ENCODE assay signal across 23 cellular contexts in genomic region chr10:130747359-130747758, GRCh38.
A peak's percentile ranks its signal among the peaks of the same experiment; 100 is the strongest.
DNase-seq lines count a peak whose midpoint lies in the region; ATAC-seq, FAIRE-seq and TF ChIP-seq lines count a peak whose summit lies in the region.
"Had no signal": no experiment of that assay in that cellular context is flagged by ENCODE, and none has a peak within 500 bp of the region (broad histone marks: within the 10 kb centered on the region; RNA-seq: fewer than 3 reads in every experiment).

No MANE protein-coding gene starts in this region.

- TF ChIP-seq RAD21 in H1 (IDR thresholded peaks at IDR 0.05 in 1 of 2, conservative IDR thresholded peaks at IDR 0.05 in 1 of 2; ENCODE audit: low read depth in 2 of 2, low read length in 2 of 2), result no peak

- H3K4me1 Mint-ChIP-seq in neural progenitor cell, result peaks cover 12% of the 10 kb centered on the region
- H3K4me1 Mint-ChIP-seq: IgD-negative memory B cell had no signal

- H2AFZ ChIP-seq in H1 (ENCODE audit: low read length) (0 out of 2 replicates have a peak overlapping the region, but pooled peaks have one; percentile 76), neural progenitor cell (replicated peaks) (no peak overlapping the region)

- no peak overlapping the region for H4K5ac ChIP-seq in H1 (ENCODE audit: insufficient read length, low read depth, low read length)

- POLR2A ChIA-PET in H1 (lab: Charles Lee; ENCODE audit: partially characterized antibody), result interaction anchor here (0.6 kb wide), 1 partner anchor 18 kb away, joined by 3 read pairs; no protein-coding TSS in a partner anchor

- no peak overlapping the region for H3K4ac ChIP-seq in H1 (replicated peaks; ENCODE audit: insufficient read length, low read depth, low read length)

- no peak for TF ChIP-seq EP300 in H1 (IDR thresholded peaks at IDR 0.05; ENCODE audit: borderline replicate concordance in 1 of 2, low read depth in 2 of 2, low read length in 2 of 2)

- no peaks in the 10 kb centered on the region for H3K9me3 Mint-ChIP-seq in neural progenitor cell

- no peak overlapping the region for H3K18ac ChIP-seq in H1 (ENCODE audit: extremely low read depth, low read length)

- H4K91ac ChIP-seq in H1 (replicated peaks; ENCODE audit: insufficient read length, low read length), result no peak overlapping the region

- no peak overlapping the region for H2BK120ac ChIP-seq in H1 (replicated peaks; ENCODE audit: low read depth, low read length)

- H2BK12ac ChIP-seq in H1 (ENCODE audit: low read depth, low read length), result no peak overlapping the region

- no peak for FAIRE-seq in H1 (lab: Jason Lieb, UNC)
- FAIRE-seq: A204.1 had no signal

- H3K23me2 ChIP-seq in H1 (ENCODE audit: low read depth, low read length), result no peaks in the 10 kb centered on the region

- H3K4me3 ChIP-seq in H1 (ENCODE audit: extremely low read depth in 1 of 4, insufficient read depth in 2 of 4, low read depth in 3 of 4, low read length in 4 of 4) (no peak overlapping the region), neural progenitor cell (no peak overlapping the region)
- H3K4me3 ChIP-seq: HAP-1 had no signal

- H3K4me1 ChIP-seq in H1 (replicated peaks in 1 of 4; ENCODE audit: control insufficient read depth in 3 of 4, insufficient read depth in 4 of 4, low read length in 3 of 4) (peaks cover 0 to 18% (median 12%) of the 10 kb centered on the region in 4 experiments; a peak in 6 of 7 replicates), neural progenitor cell (peaks cover 21% of the 10 kb centered on the region)
- H3K4me1 ChIP-seq: HAP-1 had no signal

- H4K20me1 ChIP-seq in H1 (replicated peaks in 1 of 2; ENCODE audit: control insufficient read depth in 1 of 2, insufficient read depth in 2 of 2, low read length in 2 of 2) (no peaks in the 10 kb centered on the region), neural progenitor cell (ENCODE audit: low read depth) (no peaks in the 10 kb centered on the region)

- no peak overlapping the region for H4K8ac ChIP-seq in H1 (ENCODE audit: extremely low read depth, insufficient read depth, low read length)

- H3K56ac ChIP-seq in H1 (replicated peaks; ENCODE audit: insufficient read length, low read depth, low read length), result no peak overlapping the region

- H3K27ac ChIP-seq in H1 (ENCODE audit: low read depth, low read length), result no peak overlapping the region
- no peak overlapping the region for H3K27ac ChIP-seq in neural progenitor cell
- H3K27ac ChIP-seq: C4-2B, RWPE1 had no signal

- no peak overlapping the region for H3K27ac Mint-ChIP-seq in neural progenitor cell
- H3K27ac Mint-ChIP-seq: IgD-negative memory B cell had no signal

- peaks cover 12% of the 10 kb centered on the region for H3F3A ChIP-seq in neural progenitor cell (ENCODE audit: low read depth)

- 88% methylated on average over 11 of the region's 11 CpGs; no CpG with 5 or more reads in 1 of the 2 experiments for WGBS in H1 (ENCODE audit: extremely low coverage in 1 of 2, insufficient coverage in 1 of 2, insufficient read length in 1 of 2, insufficient replicate concordance in 2 of 2, low coverage in 1 of 2, low lambda C conversion rate in 2 of 2, missing lambda C conversion rate in 1 of 2), 2 experiments

- peak overlapping the region; percentile 31 for H3K4me3 Mint-ChIP-seq in neural progenitor cell

- no peaks in the 10 kb centered on the region for H3K36me3 Mint-ChIP-seq in neural progenitor cell

- TF ChIP-seq CTCF in H1 (IDR thresholded peaks at IDR 0.05; ENCODE audit: control extremely low read depth in 1 of 3, insufficient read depth in 1 of 3, low read depth in 1 of 3, low read length in 3 of 3), result no peak
- no peak for TF ChIP-seq CTCF in neural progenitor cell (IDR thresholded peaks at IDR 0.05)

- no peak overlapping the region for H3K23ac ChIP-seq in H1 (ENCODE audit: insufficient read length)

- no peak overlapping the region for H2BK15ac ChIP-seq in H1 (ENCODE audit: low read length)

- TF ChIP-seq POLR2A in H1 (IDR thresholded peaks at IDR 0.05; ENCODE audit: control extremely low read depth in 1 of 2, low read depth in 2 of 2, low read length in 2 of 2), result no peak

- H3K4me2 ChIP-seq in H1 (ENCODE audit: insufficient read depth in 1 of 2, low read depth in 2 of 2, low read length in 2 of 2) (no peak overlapping the region), neural progenitor cell (no peak overlapping the region)

- H2AK5ac ChIP-seq in H1 (ENCODE audit: low read depth, low read length), result no peak overlapping the region

- H3K9ac ChIP-seq in H1 (replicated peaks in 1 of 4; ENCODE audit: extremely low read depth in 1 of 4, low read depth in 3 of 4, low read length in 3 of 4), result no peak overlapping the region
- no peak overlapping the region for H3K9ac ChIP-seq in neural progenitor cell

- no peak overlapping the region for H2BK20ac ChIP-seq in H1 (ENCODE audit: low read length)

- H3K36me3 ChIP-seq in H1 (ENCODE audit: control insufficient read depth in 2 of 4, insufficient read depth in 4 of 4, low read length in 3 of 4) (no peaks in the 10 kb centered on the region), neural progenitor cell (no peaks in the 10 kb centered on the region)
- H3K36me3 ChIP-seq: HAP-1 had no signal

- intact Hi-C loops in cardiac septum (cut with DNase I), result no loop called here
- intact Hi-C loops in left ventricle myocardium superior (cut with micrococcal nuclease), result no loop called here

- DNase-seq in cardiac septum (ENCODE audit: low spot score), result peak; percentile 33
- no peak for DNase-seq in left ventricle myocardium superior
- no peak for DNase-seq in H1 (ENCODE audit: low read depth in 1 of 2, low spot score in 2 of 2)
- no peak for DNase-seq in neural progenitor cell (ENCODE audit: low spot score)
- DNase-seq in NCI-H1048 (lab: John Stamatoyannopoulos, UW), result no peak
- DNase-seq in DMS114 treated with DMSO at 0.1 percent for 48 hours (lab: John Stamatoyannopoulos, UW; ENCODE audit: unreplicated experiment), result no peak
- DNase-seq: DND-41, Karpas-422, NCI-H1092, NCI-H1436 treated with DMSO at 0.1 percent for 48 hours, NCI-H2029, NCI-H2171 treated with DMSO at 0.1 percent for 48 hours, NCI-H446, NCI-H82, OCI-M1, SIG-M5 had no signal

- ATAC-seq in left ventricle myocardium superior, result no peak
- ATAC-seq in HG02970 (IDR thresholded peaks at IDR 0.05; ENCODE audit: low FRiP score, unreplicated experiment), result no peak
- ATAC-seq in HG03457 (IDR thresholded peaks at IDR 0.05; ENCODE audit: unreplicated experiment), result no peak

- H3K79me2 ChIP-seq in H1 (ENCODE audit: control insufficient read depth in 1 of 2, insufficient read depth in 2 of 2, low read length in 2 of 2), result no peaks in the 10 kb centered on the region
- H3K79me2 ChIP-seq in neural progenitor cell (ENCODE audit: low read depth), result no peaks in the 10 kb centered on the region

- no peak overlapping the region for H3K14ac ChIP-seq in H1 (ENCODE audit: insufficient read length)

- H3K27me3 ChIP-seq in H1 (replicated peaks in 1 of 4; ENCODE audit: control insufficient read depth in 3 of 4, extremely low read depth in 1 of 4, insufficient read depth in 3 of 4, low read length in 3 of 4), result no peaks in the 10 kb centered on the region
- H3K27me3 ChIP-seq in neural progenitor cell, result no peaks in the 10 kb centered on the region

- H3K79me1 ChIP-seq in H1 (ENCODE audit: low read depth, low read length), result no peaks in the 10 kb centered on the region

- H3K9me3 ChIP-seq in H1 (ENCODE audit: insufficient read depth in 2 of 2, low read depth in 1 of 2, low read length in 1 of 2), result no peaks in the 10 kb centered on the region
- no peaks in the 10 kb centered on the region for H3K9me3 ChIP-seq in neural progenitor cell (ENCODE audit: low read depth)
- H3K9me3 ChIP-seq: HAP-1 had no signal

- H2BK5ac ChIP-seq in H1 (ENCODE audit: low read depth, low read length), result no peak overlapping the region

- CTCF ChIA-PET in H1 (lab: Charles Lee; ENCODE audit: partially characterized antibody), result interaction anchor here (1.2 to 1.7 kb wide), 2 partner anchors 29 to 337 kb away, joined by 3 read pairs; no protein-coding TSS in a partner anchor

- H3K27me3 Mint-ChIP-seq in neural progenitor cell (ENCODE audit: insufficient read depth, low read depth), result peaks cover 12% of the 10 kb centered on the region
- H3K27me3 Mint-ChIP-seq: IgD-negative memory B cell had no signal

TF ChIP-seq in H1, 55 proteins besides CTCF, POLR2A, EP300 and RAD21:
- TF ChIP-seq USF2 (IDR thresholded peaks at IDR 0.05; ENCODE audit: low read length), result no peak
- no peak for TF ChIP-seq KDM5A (IDR thresholded peaks at IDR 0.05; ENCODE audit: low read length)
- TF ChIP-seq FOSL1 (IDR thresholded peaks at IDR 0.05; ENCODE audit: insufficient read depth, low read depth, low read length), result no peak
- no peak for TF ChIP-seq RXRA (IDR thresholded peaks at IDR 0.05; ENCODE audit: insufficient read depth, low read depth, low read length)
- no peak for TF ChIP-seq JUN (IDR thresholded peaks at IDR 0.05; ENCODE audit: low read depth, low read length)
- no peak for TF ChIP-seq ZNF274 (IDR thresholded peaks at IDR 0.05; ENCODE audit: borderline replicate concordance, extremely low read depth, low read length)
- TF ChIP-seq SIX5 (IDR thresholded peaks at IDR 0.05; ENCODE audit: low read depth, low read length), result no peak
- TF ChIP-seq KDM1A (IDR thresholded peaks at IDR 0.05; ENCODE audit: borderline replicate concordance, low read length), result no peak
- TF ChIP-seq HDAC2 (IDR thresholded peaks at IDR 0.05; ENCODE audit: borderline replicate concordance in 1 of 2, low read depth in 2 of 2, low read length in 2 of 2), result no peak
- no peak for TF ChIP-seq BACH1 (IDR thresholded peaks at IDR 0.05; ENCODE audit: low read length)
- TF ChIP-seq CTBP2 (IDR thresholded peaks at IDR 0.05; ENCODE audit: borderline replicate concordance, insufficient read depth, insufficient read length, low read length), result no peak
- TF ChIP-seq PHF8 (conservative IDR thresholded peaks at IDR 0.05; ENCODE audit: low read depth, low read length), result no peak
- TF ChIP-seq NRF1 (IDR thresholded peaks at IDR 0.05; ENCODE audit: low read depth, low read length), result no peak
- TF ChIP-seq BRCA1 (IDR thresholded peaks at IDR 0.05; ENCODE audit: low read depth, low read length), result no peak
TF ChIP-seq in H1: peak in this region for 0.
